9 cellular contexts compared by ENCODE assay signal in the genomic region with DNA sequence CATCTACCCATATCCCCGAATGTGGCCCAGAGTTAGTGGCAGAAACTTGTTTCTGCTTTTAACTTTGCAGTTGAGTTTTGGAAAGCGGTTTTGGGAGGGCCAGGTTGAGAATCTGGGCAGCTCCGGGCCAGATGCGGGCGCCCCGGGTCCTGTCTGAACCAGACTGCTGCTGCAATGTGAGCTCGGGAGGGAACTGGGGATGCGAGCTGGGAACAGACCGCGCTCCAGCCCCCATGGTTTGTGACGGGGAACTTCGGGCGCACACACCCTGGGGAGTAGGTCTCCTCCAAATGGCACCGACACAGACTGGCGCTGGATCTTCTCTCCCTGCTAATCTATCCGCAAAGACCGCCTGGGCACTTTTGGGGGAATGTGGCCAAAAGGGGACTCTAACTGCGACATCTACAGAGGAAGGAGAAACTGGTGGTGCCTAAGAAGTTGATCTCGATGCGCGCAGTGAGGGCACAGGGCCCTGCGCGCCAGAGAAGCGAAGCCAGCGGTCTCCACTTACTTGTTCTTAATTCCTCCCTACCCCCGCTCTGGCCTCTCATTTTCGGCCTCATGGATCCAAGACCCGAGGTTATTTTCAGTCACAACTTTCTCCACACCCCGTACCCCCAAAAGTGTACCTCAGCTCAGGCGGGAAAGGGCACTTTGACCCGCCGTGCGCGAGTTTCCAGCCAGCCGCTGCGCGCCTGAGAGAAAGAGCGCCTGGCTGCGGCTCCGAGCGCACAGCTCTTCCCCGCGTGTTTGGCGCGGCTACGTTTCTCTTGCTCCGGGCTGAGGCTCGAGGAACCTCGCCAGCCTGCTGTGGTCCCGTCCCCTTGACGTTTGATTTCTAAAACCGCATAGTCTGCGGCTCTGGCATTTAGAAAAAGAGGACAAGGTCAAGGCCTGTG.
DNase-seq lines count a peak whose midpoint lies in the region; ATAC-seq and TF ChIP-seq lines count a peak whose summit lies in the region.
"Had no signal": no experiment of that assay in that cellular context is flagged by ENCODE, and none has a peak within 500 bp of the region (broad histone marks: within the 10 kb centered on the region; RNA-seq: fewer than 3 reads in every experiment).

No MANE protein-coding gene starts in this region.

- no peak overlapping the region for H3K4me3 Mint-ChIP-seq in activated CD8-positive, alpha-beta T cell treated with anti-CD3 and anti-CD28 coated beads, Interleukin-2, amount 10 ng/mL, durations not matched to agents 7 days and 5 days
- H3K4me3 Mint-ChIP-seq in stimulated activated memory B cell treated with anti-CD40 and anti-IgM and Interleukin-4, amounts not matched to agents 10 μg/mL and 1 μg/mL and 100 μg/mL, for 72 hours: no peak overlapping the region

- DNase-seq in GM03348 (ENCODE audit: low spot score) (peak; percentile 11), adipocyte (ENCODE audit: low read depth) (peak; percentile 32), left ventricle myocardium superior (peak; percentile 49), psoas muscle (peak in 1 of 2 donors; percentile 35), MV-4-11 (lab: John Stamatoyannopoulos, UW) (no peak), HEK293T (ENCODE audit: extremely low spot score) (no peak)
- DNase-seq in activated CD8-positive, alpha-beta T cell treated with anti-CD3 and anti-CD28 coated beads, Interleukin-2, amount 10 ng/mL, durations not matched to agents 7 days and 5 days: no peak
- DNase-seq: mucosa of descending colon had no signal

- peaks cover 10% of the 10 kb centered on the region for H3K9me3 Mint-ChIP-seq in activated CD8-positive, alpha-beta T cell treated with anti-CD3 and anti-CD28 coated beads, Interleukin-2, amount 10 ng/mL, durations not matched to agents 7 days and 5 days (ENCODE audit: insufficient read depth)
- H3K9me3 Mint-ChIP-seq in stimulated activated memory B cell treated with anti-CD40 and anti-IgM and Interleukin-4, amounts not matched to agents 10 μg/mL and 1 μg/mL and 100 μg/mL, for 72 hours: peaks cover 5% of the 10 kb centered on the region

- H3K4me1 Mint-ChIP-seq in activated CD8-positive, alpha-beta T cell treated with anti-CD3 and anti-CD28 coated beads, Interleukin-2, amount 10 ng/mL, durations not matched to agents 7 days and 5 days (ENCODE audit: low read depth): peaks cover 10% of the 10 kb centered on the region
- H3K4me1 Mint-ChIP-seq in stimulated activated memory B cell treated with anti-CD40 and anti-IgM and Interleukin-4, amounts not matched to agents 10 μg/mL and 1 μg/mL and 100 μg/mL, for 72 hours: peaks cover 9% of the 10 kb centered on the region

- H3K27me3 ChIP-seq in adipocyte (replicated peaks; ENCODE audit: control insufficient read depth, insufficient read depth, low read length) (peaks cover 71% of the 10 kb centered on the region), psoas muscle (ENCODE audit: insufficient read depth in 3 of 3, low read length in 2 of 3) (peaks cover 0 to 42% (median 9%) of the 10 kb centered on the region in 3 donors)

- H3K36me3 ChIP-seq in adipocyte (ENCODE audit: control insufficient read depth, insufficient read depth, low read length, severe bottlenecking) (no peaks in the 10 kb centered on the region), psoas muscle (ENCODE audit: insufficient read depth in 1 of 2, low read depth in 1 of 2) (no peaks in the 10 kb centered on the region)

- ATAC-seq in left ventricle myocardium superior: peak; percentile 57
- peak in 3 of 4 donors; percentile 40 to 50 (median 42) for ATAC-seq in psoas muscle
- ATAC-seq in activated CD8-positive, alpha-beta T cell treated with anti-CD3 and anti-CD28 coated beads, Interleukin-2, amount 10 ng/mL, durations not matched to agents 7 days and 5 days: no peak
- ATAC-seq in stimulated activated memory B cell treated with anti-CD40 and anti-IgM and Interleukin-4, amounts not matched to agents 10 μg/mL and 1 μg/mL and 100 μg/mL, for 72 hours: no peak

- H3K9me3 ChIP-seq in adipocyte (ENCODE audit: control insufficient read depth, low read length): no peaks in the 10 kb centered on the region
- H3K9me3 ChIP-seq in psoas muscle: no peaks in the 10 kb centered on the region
- H3K9me3 ChIP-seq: mucosa of descending colon had no signal

- H3K9ac ChIP-seq in adipocyte (ENCODE audit: low read length): no peak overlapping the region

- intact Hi-C loops in left ventricle myocardium superior (cut with micrococcal nuclease) (no loop called here), psoas muscle (cut with DNase I) (no loop called here)

- H3K27ac Mint-ChIP-seq in activated CD8-positive, alpha-beta T cell treated with anti-CD3 and anti-CD28 coated beads, Interleukin-2, amount 10 ng/mL, durations not matched to agents 7 days and 5 days: no peak overlapping the region
- no peak overlapping the region for H3K27ac Mint-ChIP-seq in stimulated activated memory B cell treated with anti-CD40 and anti-IgM and Interleukin-4, amounts not matched to agents 10 μg/mL and 1 μg/mL and 100 μg/mL, for 72 hours

- H3K4me1 ChIP-seq in adipocyte (ENCODE audit: control insufficient read depth, insufficient read depth, low read length) (peaks cover 3% of the 10 kb centered on the region), psoas muscle (no peaks in the 10 kb centered on the region)

- TF ChIP-seq CTCF in psoas muscle (IDR thresholded peaks at IDR 0.05): no peak

- WGBS in psoas muscle, 3 donors: 30 to 37% (median 32%) methylated on average over 53 of the region's 53 CpGs

- H3K27ac ChIP-seq in psoas muscle: no peak overlapping the region

- CTCF ChIA-PET in activated CD8-positive, alpha-beta T cell treated with anti-CD3 and anti-CD28 coated beads, Interleukin-2, amount 10 ng/mL, durations not matched to agents 7 days and 5 days (lab: Charles Lee): no interaction called here
- CTCF ChIA-PET in HEK293T (lab: Yijun Ruan, JAX): no interaction called here

- peaks cover 7% of the 10 kb centered on the region for H3K36me3 Mint-ChIP-seq in activated CD8-positive, alpha-beta T cell treated with anti-CD3 and anti-CD28 coated beads, Interleukin-2, amount 10 ng/mL, durations not matched to agents 7 days and 5 days (ENCODE audit: low read depth)
- no peaks in the 10 kb centered on the region for H3K36me3 Mint-ChIP-seq in stimulated activated memory B cell treated with anti-CD40 and anti-IgM and Interleukin-4, amounts not matched to agents 10 μg/mL and 1 μg/mL and 100 μg/mL, for 72 hours

- H3K27me3 Mint-ChIP-seq in activated CD8-positive, alpha-beta T cell treated with anti-CD3 and anti-CD28 coated beads, Interleukin-2, amount 10 ng/mL, durations not matched to agents 7 days and 5 days (ENCODE audit: low read depth): peaks cover 56% of the 10 kb centered on the region
- peaks cover 68% of the 10 kb centered on the region for H3K27me3 Mint-ChIP-seq in stimulated activated memory B cell treated with anti-CD40 and anti-IgM and Interleukin-4, amounts not matched to agents 10 μg/mL and 1 μg/mL and 100 μg/mL, for 72 hours

- H3K4me3 ChIP-seq in adipocyte (ENCODE audit: low read length) (peak overlapping the region; percentile 73), psoas muscle (peak overlapping the region; percentile 67)
- H3K4me3 ChIP-seq: mucosa of descending colon had no signal

- POLR2A ChIA-PET in activated CD8-positive, alpha-beta T cell treated with anti-CD3 and anti-CD28 coated beads, Interleukin-2, amount 10 ng/mL, durations not matched to agents 7 days and 5 days (lab: Charles Lee): no interaction called here
- POLR2A ChIA-PET in HEK293T (lab: Yijun Ruan, JAX): no interaction called here

TF ChIP-seq in HEK293T, 16 proteins besides CTCF, POLR2A, EP300 and RAD21:
- TF ChIP-seq FOXM1 (IDR thresholded peaks at IDR 0.05; ENCODE audit: borderline replicate concordance): no peak
TF ChIP-seq in HEK293T: peak in this region for 0.

Comparison
In these comparisons a context has a peak if more than half of its experiments do, and no peak if none do; other contexts are left out.
1. DNase-seq: peak in GM03348 (single experiment), adipocyte (single experiment) and left ventricle myocardium superior (single experiment); none in MV-4-11 (single experiment), activated CD8-positive, alpha-beta T cell treated with anti-CD3 and anti-CD28 coated beads, Interleukin-2, amount 10 ng/mL, durations not matched to agents 7 days and 5 days (single experiment) and HEK293T (single experiment).
2. ATAC-seq: peak in left ventricle myocardium superior (single experiment) and psoas muscle (3 of 4); none in activated CD8-positive, alpha-beta T cell treated with anti-CD3 and anti-CD28 coated beads, Interleukin-2, amount 10 ng/mL, durations not matched to agents 7 days and 5 days (single experiment) and stimulated activated memory B cell treated with anti-CD40 and anti-IgM and Interleukin-4, amounts not matched to agents 10 μg/mL and 1 μg/mL and 100 μg/mL, for 72 hours (single experiment).